ENCODE assay signal across 25 cellular contexts in the genomic region with DNA sequence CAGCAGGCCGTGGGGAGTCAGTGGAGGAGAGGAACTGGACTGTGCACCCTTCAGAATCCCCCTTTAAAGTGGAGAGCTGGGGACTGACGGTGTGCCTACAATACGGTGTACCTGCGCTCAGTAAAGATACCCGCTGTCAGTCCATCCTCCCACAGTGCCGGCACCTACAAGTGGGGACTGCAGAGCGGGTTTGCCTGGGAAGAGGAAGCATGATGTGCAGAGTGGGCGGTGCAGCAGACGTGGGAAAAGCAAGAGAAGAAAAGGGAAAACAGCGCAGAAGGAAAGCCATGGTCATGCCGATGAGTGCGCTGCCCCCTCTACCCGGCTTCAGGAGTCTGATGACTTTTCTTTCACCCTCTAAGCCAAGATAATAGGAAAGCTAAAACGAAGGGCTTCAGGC.
"Had no signal": no experiment of that assay in that cellular context is flagged by ENCODE, and none has a peak within 500 bp of the region (broad histone marks: within the 10 kb centered on the region; RNA-seq: fewer than 3 reads in every experiment).

No MANE protein-coding gene starts in this region.

- H3K9me3 ChIP-seq: left ventricle myocardium inferior, ovary, right atrium auricular region, right lobe of liver, stomach, testis, thyroid gland, transverse colon, upper lobe of left lung, vagina had no signal

- H3K36me3 ChIP-seq: left ventricle myocardium inferior, ovary, right atrium auricular region, right lobe of liver, stomach, thyroid gland, transverse colon, upper lobe of left lung, vagina had no signal

- H3K27ac ChIP-seq: ovary, right atrium auricular region, right lobe of liver, stomach, testis, thyroid gland, transverse colon, upper lobe of left lung, vagina had no signal

- H3K36me3 Mint-ChIP-seq: immature natural killer cell; mesothelial cell of epicardium; naive B cell; natural killer cell; stimulated activated naive B cell treated with anti-CD40 and anti-IgM and Interleukin-4, amounts not matched to agents 10 μg/mL and 1 μg/mL and 100 μg/mL, for 72 hours had no signal

- H3K4me3 ChIP-seq: lung, ovary, right atrium auricular region, right lobe of liver, smooth muscle cell, stomach, testis, thyroid gland, transverse colon, upper lobe of left lung, vagina had no signal

- H3K4me1 ChIP-seq: right lobe of liver, stomach, testis, thyroid gland, transverse colon, vagina had no signal

- H3K4me3 Mint-ChIP-seq: immature natural killer cell; mesothelial cell of epicardium; stimulated activated naive B cell treated with anti-CD40 and anti-IgM and Interleukin-4, amounts not matched to agents 10 μg/mL and 1 μg/mL and 100 μg/mL, for 72 hours had no signal

- H3K27ac Mint-ChIP-seq: immature natural killer cell; mesothelial cell of epicardium; naive B cell; natural killer cell; progenitor cell of endocrine pancreas; stimulated activated naive B cell treated with anti-CD40 and anti-IgM and Interleukin-4, amounts not matched to agents 10 μg/mL and 1 μg/mL and 100 μg/mL, for 72 hours had no signal

- H3K4me2 ChIP-seq: smooth muscle cell had no signal

- ATAC-seq: natural killer cell; right lobe of liver; stimulated activated naive B cell treated with anti-CD40 and anti-IgM and Interleukin-4, amounts not matched to agents 10 μg/mL and 1 μg/mL and 100 μg/mL, for 72 hours; stimulated activated naive CD8-positive, alpha-beta T cell treated with anti-CD3 and anti-CD28 coated beads, Interleukin-15, Interleukin-2, amounts not matched to agents 100 U/mL and 50 U/mL, for 24 hours had no signal

- H3K27me3 ChIP-seq: ovary, right atrium auricular region, right lobe of liver, testis, thyroid gland, transverse colon, upper lobe of left lung, vagina had no signal

- DNase-seq: immature natural killer cell; kidney; left ventricle myocardium inferior; mesendoderm; naive B cell; natural killer cell; ovary; right lobe of liver; stimulated activated CD4-positive, alpha-beta T cell treated with anti-CD3 and anti-CD28 coated beads, Interleukin-12 subunit alpha, Interleukin-12 subunit beta, amount 100 ng/mL, for 4 hours; stimulated activated CD4-positive, alpha-beta T cell treated with anti-CD3 and anti-CD28 coated beads, Interleukin-15, amount 100 ng/mL, for 24 hours; stimulated activated CD4-positive, alpha-beta T cell treated with anti-CD3 and anti-CD28 coated beads, Interleukin-2, amount 100 ng/mL, for 24 hours; stimulated activated CD4-positive, alpha-beta T cell treated with anti-CD3 and anti-CD28 coated beads, Interleukin-4, amount 100 ng/mL, for 1 hour; stimulated activated naive B cell treated with anti-CD40 and anti-IgM and Interleukin-4, amounts not matched to agents 10 μg/mL and 1 μg/mL and 100 μg/mL, for 72 hours; stimulated activated naive CD8-positive, alpha-beta T cell treated with anti-CD3 and anti-CD28 coated beads, Interleukin-15, Interleukin-2, amounts not matched to agents 100 U/mL and 50 U/mL, for 24 hours; stomach; thyroid gland; transverse colon had no signal
